11 cellular contexts compared by ENCODE assay signal in genomic region chr3:170257145-170257544, GRCh38. TPM values are rescaled to one million over a fixed set of nuclear protein-coding genes. Genes with fewer than 3 reads are reported as not detected.
DNase-seq lines count a peak whose midpoint lies in the region; ATAC-seq and TF ChIP-seq lines count a peak whose summit lies in the region.
"Had no signal": no experiment of that assay in that cellular context is flagged by ENCODE, and none has a peak within 500 bp of the region (broad histone marks: within the 10 kb centered on the region; RNA-seq: fewer than 3 reads in every experiment).

No MANE protein-coding gene starts in this region.

- intact Hi-C loops in CD4-positive, alpha-beta T cell (cut with DNase I, micrococcal nuclease), result loop anchor here in 1 of 2 experiments (5.0 kb wide), 1 partner anchor 35 kb away; the partner anchor contains the start of gene PRKCI

- POLR2A ChIA-PET in CD4-positive, alpha-beta T cell (lab: Charles Lee), result no interaction called here

- H3K4me3 ChIP-seq in GM06990 (replicated peaks; ENCODE audit: low read depth, low read length) (no peak overlapping the region), MM.1S (ENCODE audit: low read length) (no peak overlapping the region), right atrium auricular region (no peak overlapping the region)
- H3K4me3 ChIP-seq: gastrocnemius medialis, right lobe of liver had no signal

- no peak overlapping the region for H3K4me3 Mint-ChIP-seq in CD4-positive, alpha-beta T cell

- H4K20me1 ChIP-seq in MM.1S (ENCODE audit: insufficient read depth, low read length), result no peaks in the 10 kb centered on the region

- H3K9me3 ChIP-seq in MM.1S (replicated peaks; ENCODE audit: insufficient read depth, low read length) (no peaks in the 10 kb centered on the region), right atrium auricular region (no peaks in the 10 kb centered on the region)
- no peaks in the 10 kb centered on the region for H3K9me3 ChIP-seq in CD4-positive, alpha-beta T cell (ENCODE audit: control insufficient read depth, low read length)
- H3K9me3 ChIP-seq: BE2C, gastrocnemius medialis, right lobe of liver had no signal

- H3K4me2 ChIP-seq in MM.1S (ENCODE audit: low read depth, low read length), result peak overlapping the region; percentile 77; the same call in 1 of the 2 replicates

- peaks cover 3% of the 10 kb centered on the region for H3K9me3 Mint-ChIP-seq in CD4-positive, alpha-beta T cell

- CTCF ChIA-PET in CD4-positive, alpha-beta T cell (lab: Charles Lee), result no interaction called here

- H3K27me3 Mint-ChIP-seq in CD4-positive, alpha-beta T cell, result no peaks in the 10 kb centered on the region

- ATAC-seq in GM19043 (IDR thresholded peaks at IDR 0.05; ENCODE audit: low read depth, unreplicated experiment) (peak; percentile 50), HG02840 (IDR thresholded peaks at IDR 0.05; ENCODE audit: low FRiP score, unreplicated experiment) (peak; percentile 60)
- no peak for ATAC-seq in CD4-positive, alpha-beta T cell (ENCODE audit: poor library complexity)
- ATAC-seq: gastrocnemius medialis, right lobe of liver had no signal

- no peaks in the 10 kb centered on the region for H3K9me2 ChIP-seq in MM.1S (replicated peaks; ENCODE audit: insufficient read depth, low read length)

- peaks cover 35% of the 10 kb centered on the region for H3F3A ChIP-seq in MM.1S (ENCODE audit: insufficient read depth, low read length)

- H3K27ac Mint-ChIP-seq in CD4-positive, alpha-beta T cell, result no peak overlapping the region

- H3K4me1 ChIP-seq in MM.1S (ENCODE audit: low read length) (peaks cover 26% of the 10 kb centered on the region), right atrium auricular region (no peaks in the 10 kb centered on the region)
- H3K4me1 ChIP-seq: BE2C, gastrocnemius medialis, right lobe of liver had no signal

- H3K36me3 ChIP-seq in GM06990 (ENCODE audit: control insufficient read depth, insufficient read depth, low read length) (no peaks in the 10 kb centered on the region), MM.1S (replicated peaks; ENCODE audit: insufficient read depth, low read length) (no peaks in the 10 kb centered on the region), right atrium auricular region (peaks cover 21% of the 10 kb centered on the region)
- H3K36me3 ChIP-seq: BE2C, right lobe of liver had no signal

- H3K27ac ChIP-seq in MM.1S (ENCODE audit: low read length) (peak overlapping the region; percentile 85), right atrium auricular region (no peak overlapping the region)
- H3K27ac ChIP-seq in CD4-positive, alpha-beta T cell (ENCODE audit: low read depth, low read length), result no peak overlapping the region
- H3K27ac ChIP-seq: gastrocnemius medialis, right lobe of liver had no signal

- H3K27me3 ChIP-seq in GM06990 (replicated peaks; ENCODE audit: control insufficient read depth, insufficient read depth, low read length), result no peaks in the 10 kb centered on the region
- H3K27me3 ChIP-seq in MM.1S (replicated peaks; ENCODE audit: insufficient read depth, low read length), result no peaks in the 10 kb centered on the region
- no peaks in the 10 kb centered on the region for H3K27me3 ChIP-seq in CD4-positive, alpha-beta T cell (ENCODE audit: control insufficient read depth, insufficient read depth, low read length)
- no peaks in the 10 kb centered on the region for H3K27me3 ChIP-seq in right atrium auricular region
- H3K27me3 ChIP-seq: BE2C, gastrocnemius medialis, right lobe of liver had no signal

- peak overlapping the region; percentile 61 for H3K9ac ChIP-seq in MM.1S (ENCODE audit: low read length)

- TF ChIP-seq CTCF in GM06990 (IDR thresholded peaks at IDR 0.05; ENCODE audit: insufficient read depth, low read length, poor library complexity, severe bottlenecking) (no peak), MM.1S (IDR thresholded peaks at IDR 0.05; ENCODE audit: low read length) (no peak), right atrium auricular region (IDR thresholded peaks at IDR 0.05) (no peak)
- TF ChIP-seq CTCF in CD4-positive, alpha-beta T cell (IDR thresholded peaks at IDR 0.05), result no peak

- H2AFZ ChIP-seq in MM.1S (ENCODE audit: low read length), result no peak overlapping the region

- peaks cover 77% of the 10 kb centered on the region for H3K36me3 Mint-ChIP-seq in CD4-positive, alpha-beta T cell (ENCODE audit: low read depth)

- peaks cover 10% of the 10 kb centered on the region; the same call in 1 of the 2 replicates for H3K79me2 ChIP-seq in MM.1S (ENCODE audit: low read length)

- DNase-seq in GM06990 (ENCODE audit: extremely low read depth, insufficient read length), result peak; percentile 59
- DNase-seq in MM.1S, result peak; percentile 96
- no peak for DNase-seq in CD4-positive, alpha-beta T cell
- no peak for DNase-seq in right atrium auricular region (ENCODE audit: low spot score)
- no peak for DNase-seq in NCI-H2107 treated with DMSO at 0.1 percent for 48 hours (lab: John Stamatoyannopoulos, UW; ENCODE audit: unreplicated experiment)
- DNase-seq in AML-193 (lab: John Stamatoyannopoulos, UW), result no peak
- DNase-seq: BE2C, gastrocnemius medialis, right lobe of liver had no signal

- peaks cover 44% of the 10 kb centered on the region for H3K4me1 Mint-ChIP-seq in CD4-positive, alpha-beta T cell (ENCODE audit: low read depth)

RNA-seq across cellular contexts. Expression of gene PRKCI, which starts 34.9 kb away (rescaled TPM):
- 10 to 100 TPM; 16.4 to 18.0 TPM for total RNA-seq in CD4-positive, alpha-beta T cell
- total RNA-seq in right atrium auricular region, result 10 to 100 TPM; 17.4 to 20.0 TPM

Comparison
In these comparisons a context has a peak if more than half of its experiments do, and no peak if none do; other contexts are left out.
1. DNase-seq: peak in GM06990 (single experiment) and MM.1S (single experiment); none in CD4-positive, alpha-beta T cell (0 of 10), right atrium auricular region (single experiment), NCI-H2107 treated with DMSO at 0.1 percent for 48 hours (single experiment) and AML-193 (0 of 2).